ENCODE assay signal across 18 cellular contexts in the genomic region with DNA sequence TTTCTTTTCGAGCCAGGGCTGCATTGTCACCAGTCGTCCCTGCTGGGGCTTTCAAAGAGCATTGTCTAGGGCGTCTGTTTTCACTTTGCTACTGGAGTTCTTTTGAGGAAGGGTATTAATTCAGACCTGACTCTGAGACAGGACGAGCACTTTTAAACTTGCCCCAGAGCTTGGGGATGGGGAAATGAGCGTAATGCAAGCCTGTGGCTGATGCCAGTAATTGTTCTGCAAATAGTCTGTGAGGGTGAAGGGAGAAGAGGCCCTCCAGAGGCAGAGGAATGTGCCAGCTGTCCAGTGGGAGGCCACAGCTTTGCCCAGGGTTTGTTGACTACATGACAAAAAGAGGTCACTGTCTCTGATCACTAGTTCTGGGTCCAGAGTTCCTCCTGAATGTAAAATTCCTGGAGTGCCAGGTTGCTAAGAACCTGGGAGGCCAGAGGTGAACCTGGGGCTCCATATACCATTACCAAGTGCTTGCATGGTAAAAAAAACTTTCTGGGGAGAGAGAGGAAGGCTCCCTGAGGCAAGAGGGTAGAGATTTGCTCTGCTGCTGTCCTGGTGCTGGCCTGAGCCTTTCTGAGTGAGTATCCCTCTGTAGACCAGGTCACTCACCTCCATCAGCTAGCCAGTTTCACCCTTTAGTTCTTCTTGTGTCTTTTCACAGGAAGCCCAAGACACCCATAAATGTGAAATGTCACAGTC. TPM values are rescaled to one million over a fixed set of nuclear protein-coding genes. Genes with fewer than 3 reads are reported as not detected.
DNase-seq lines count a peak whose midpoint lies in the region; ATAC-seq, FAIRE-seq and TF ChIP-seq lines count a peak whose summit lies in the region.
"Had no signal": no experiment of that assay in that cellular context is flagged by ENCODE, and none has a peak within 500 bp of the region (broad histone marks: within the 10 kb centered on the region; RNA-seq: fewer than 3 reads in every experiment).

No MANE protein-coding gene starts in this region.

- peak; percentile 13 for DNase-seq in SIG-M5 treated with dmso at 0.1 percent for 504 hours (lab: John Stamatoyannopoulos, UW; ENCODE audit: unreplicated experiment)
- DNase-seq in SIG-M5 (lab: John Stamatoyannopoulos, UW), result no peak
- no peak for DNase-seq in astrocyte (ENCODE audit: low read depth)
- peak; percentile 9 for DNase-seq in iris pigment epithelial cell (ENCODE audit: low read depth)
- no peak for DNase-seq in activated CD8-positive, alpha-beta T cell treated with anti-CD3 and anti-CD28 coated beads, Interleukin-2, amount 10 ng/mL, durations not matched to agents 7 days and 5 days
- DNase-seq in HT-29 (ENCODE audit: low spot score), result no peak
- no peak for DNase-seq in HPDE6-E6E7 (ENCODE audit: extremely low spot score)
- DNase-seq: activated B cell treated with CpG ODN at 0.5 μM for 24 hours; activated naive CD8-positive, alpha-beta T cell treated with anti-CD3 and anti-CD28 coated beads, Interleukin-2, amount 50 U/mL, for 24 hours; Calu3; dorsolateral prefrontal cortex; left colon; NCI-H510A; SHP77; transverse colon had no signal

- H3K27ac Mint-ChIP-seq in astrocyte (ENCODE audit: unreplicated experiment), result peak overlapping the region; percentile 73
- no peak overlapping the region for H3K27ac Mint-ChIP-seq in activated CD8-positive, alpha-beta T cell treated with anti-CD3 and anti-CD28 coated beads, Interleukin-2, amount 10 ng/mL, durations not matched to agents 7 days and 5 days
- H3K27ac Mint-ChIP-seq: activated B cell treated with CpG ODN at 0.5 μM for 24 hours; activated naive CD8-positive, alpha-beta T cell treated with anti-CD3 and anti-CD28 coated beads, Interleukin-2, amount 50 U/mL, for 24 hours had no signal

- no peaks in the 10 kb centered on the region for H3K4me1 ChIP-seq in astrocyte (ENCODE audit: insufficient read depth, low read length)
- peaks cover 7 to 20% (median 16%) of the 10 kb centered on the region in 3 donors for H3K4me1 ChIP-seq in skeletal muscle tissue (ENCODE audit: control insufficient read depth in 3 of 3, insufficient read depth in 3 of 3, low read length in 3 of 3)
- H3K4me1 ChIP-seq: A549, transverse colon had no signal

- no peak overlapping the region for H3K27ac ChIP-seq in astrocyte (ENCODE audit: low read depth, low read length)
- H3K27ac ChIP-seq in skeletal muscle tissue (ENCODE audit: low read depth, low read length), result peak overlapping the region; percentile 66
- H3K27ac ChIP-seq: A549, transverse colon had no signal

- H3K36me3 ChIP-seq in astrocyte (ENCODE audit: insufficient read depth, low read length), result no peaks in the 10 kb centered on the region
- H3K36me3 ChIP-seq in skeletal muscle tissue (ENCODE audit: control insufficient read depth in 3 of 3, insufficient read depth in 3 of 3, low read length in 3 of 3), result peaks cover 2 to 8% (median 5%) of the 10 kb centered on the region in 3 donors
- H3K36me3 ChIP-seq: transverse colon had no signal

- H3K36me3 Mint-ChIP-seq in astrocyte (ENCODE audit: low read depth, unreplicated experiment), result peaks cover 6% of the 10 kb centered on the region
- H3K36me3 Mint-ChIP-seq in activated CD8-positive, alpha-beta T cell treated with anti-CD3 and anti-CD28 coated beads, Interleukin-2, amount 10 ng/mL, durations not matched to agents 7 days and 5 days (ENCODE audit: low read depth), result no peaks in the 10 kb centered on the region

- no peak overlapping the region for H3K4me3 Mint-ChIP-seq in astrocyte (ENCODE audit: unreplicated experiment)
- H3K4me3 Mint-ChIP-seq in activated CD8-positive, alpha-beta T cell treated with anti-CD3 and anti-CD28 coated beads, Interleukin-2, amount 10 ng/mL, durations not matched to agents 7 days and 5 days, result no peak overlapping the region
- H3K4me3 Mint-ChIP-seq: activated B cell treated with CpG ODN at 0.5 μM for 24 hours; activated naive CD8-positive, alpha-beta T cell treated with anti-CD3 and anti-CD28 coated beads, Interleukin-2, amount 50 U/mL, for 24 hours had no signal

- H3K9me3 ChIP-seq in astrocyte (ENCODE audit: insufficient read depth, low read depth, low read length) (no peaks in the 10 kb centered on the region), skeletal muscle tissue (ENCODE audit: control insufficient read depth in 3 of 3, low read length in 3 of 3) (no peaks in the 10 kb centered on the region)
- H3K9me3 ChIP-seq: A549, transverse colon had no signal

- H3K4me3 ChIP-seq in astrocyte (ENCODE audit: insufficient read depth, low read depth, low read length) (no peak overlapping the region), skeletal muscle tissue (ENCODE audit: low read length in 3 of 3) (no peak overlapping the region)
- H3K4me3 ChIP-seq: A549, dorsolateral prefrontal cortex, transverse colon had no signal

- no peak for FAIRE-seq in astrocyte (lab: Jason Lieb, UNC)
- FAIRE-seq: A549, HTR-8/SVneo had no signal

- no peak overlapping the region for H3K4me2 ChIP-seq in astrocyte (ENCODE audit: low read length)
- H3K4me2 ChIP-seq: A549 had no signal

- no peak overlapping the region for H3K9ac ChIP-seq in astrocyte (ENCODE audit: low read length)
- peak overlapping the region in 1 of 3 donors; percentile 57 for H3K9ac ChIP-seq in skeletal muscle tissue (ENCODE audit: low read depth in 1 of 3, low read length in 3 of 3)

- peaks cover 3% of the 10 kb centered on the region for H3K79me2 ChIP-seq in astrocyte (ENCODE audit: insufficient read depth, low read length)

- CTCF ChIA-PET in activated CD8-positive, alpha-beta T cell treated with anti-CD3 and anti-CD28 coated beads, Interleukin-2, amount 10 ng/mL, durations not matched to agents 7 days and 5 days (lab: Charles Lee), result interaction anchor here (1.4 kb wide), 1 partner anchor 9 kb away, joined by 4 read pairs; no protein-coding TSS in a partner anchor

- H4K20me1 ChIP-seq in astrocyte (ENCODE audit: insufficient read depth, low read length), result peaks cover 41% of the 10 kb centered on the region

- H2AFZ ChIP-seq in astrocyte (ENCODE audit: low read depth, low read length), result no peak overlapping the region

- peaks cover 6% of the 10 kb centered on the region for H3K27me3 Mint-ChIP-seq in astrocyte (ENCODE audit: low read depth, unreplicated experiment)
- no peaks in the 10 kb centered on the region for H3K27me3 Mint-ChIP-seq in activated CD8-positive, alpha-beta T cell treated with anti-CD3 and anti-CD28 coated beads, Interleukin-2, amount 10 ng/mL, durations not matched to agents 7 days and 5 days (ENCODE audit: low read depth)
- H3K27me3 Mint-ChIP-seq: activated B cell treated with CpG ODN at 0.5 μM for 24 hours; activated naive CD8-positive, alpha-beta T cell treated with anti-CD3 and anti-CD28 coated beads, Interleukin-2, amount 50 U/mL, for 24 hours had no signal

- H3K9me3 Mint-ChIP-seq in astrocyte (ENCODE audit: unreplicated experiment), result no peaks in the 10 kb centered on the region
- no peaks in the 10 kb centered on the region for H3K9me3 Mint-ChIP-seq in activated CD8-positive, alpha-beta T cell treated with anti-CD3 and anti-CD28 coated beads, Interleukin-2, amount 10 ng/mL, durations not matched to agents 7 days and 5 days (ENCODE audit: insufficient read depth)
- H3K9me3 Mint-ChIP-seq: activated B cell treated with CpG ODN at 0.5 μM for 24 hours; activated naive CD8-positive, alpha-beta T cell treated with anti-CD3 and anti-CD28 coated beads, Interleukin-2, amount 50 U/mL, for 24 hours had no signal

- no peak for ATAC-seq in activated CD8-positive, alpha-beta T cell treated with anti-CD3 and anti-CD28 coated beads, Interleukin-2, amount 10 ng/mL, durations not matched to agents 7 days and 5 days
- ATAC-seq: A549; activated naive CD8-positive, alpha-beta T cell treated with anti-CD3 and anti-CD28 coated beads, Interleukin-2, amount 50 U/mL, for 24 hours; left colon had no signal

- H3K27me3 ChIP-seq in astrocyte (ENCODE audit: insufficient read depth, low read length) (no peaks in the 10 kb centered on the region), skeletal muscle tissue (ENCODE audit: control insufficient read depth in 3 of 3, insufficient read depth in 3 of 3, low read length in 3 of 3) (no peaks in the 10 kb centered on the region)
- H3K27me3 ChIP-seq: dorsolateral prefrontal cortex, transverse colon had no signal

- POLR2A ChIA-PET in activated CD8-positive, alpha-beta T cell treated with anti-CD3 and anti-CD28 coated beads, Interleukin-2, amount 10 ng/mL, durations not matched to agents 7 days and 5 days (lab: Charles Lee), result no interaction called here

- peaks cover 13% of the 10 kb centered on the region for H3K4me1 Mint-ChIP-seq in astrocyte (ENCODE audit: low read depth, unreplicated experiment)
- no peaks in the 10 kb centered on the region for H3K4me1 Mint-ChIP-seq in activated CD8-positive, alpha-beta T cell treated with anti-CD3 and anti-CD28 coated beads, Interleukin-2, amount 10 ng/mL, durations not matched to agents 7 days and 5 days (ENCODE audit: low read depth)

- TF ChIP-seq CTCF in astrocyte (IDR thresholded peaks at IDR 0.05; ENCODE audit: insufficient read depth, low read depth, low read length), result no peak

RNA-seq across cellular contexts. Expression of a gene that starts 14.8 kb away (rescaled TPM):
- total RNA-seq in astrocyte, result 6.1 and 6.3 TPM in 2 replicates
- 2.6 TPM for total RNA-seq in skeletal muscle tissue
- total RNA-seq in activated CD8-positive, alpha-beta T cell treated with anti-CD3 and anti-CD28 coated beads, Interleukin-2, amount 10 ng/mL, durations not matched to agents 7 days and 5 days, result 10 to 100 TPM; 21.7 to 23.1 TPM
- 16.8 and 22.0 TPM in 2 replicates for total RNA-seq in HT-29 (2014; rRNA removed; shearing (Covaris generic))

RNA-seq across cellular contexts. Expression of a gene that starts 44.5 kb away (rescaled TPM):
- total RNA-seq in astrocyte, result 39.7 and 43.0 TPM in 2 replicates
- 39.1 TPM for total RNA-seq in skeletal muscle tissue
- total RNA-seq in activated CD8-positive, alpha-beta T cell treated with anti-CD3 and anti-CD28 coated beads, Interleukin-2, amount 10 ng/mL, durations not matched to agents 7 days and 5 days, result 10 to 100 TPM; 57.3 to 57.4 TPM
- total RNA-seq in HT-29 (2014; rRNA removed; shearing (Covaris generic)), result 135 and 153 TPM in 2 replicates

Comparison
In these comparisons a context has a peak if more than half of its experiments do, and no peak if none do; other contexts are left out.
1. DNase-seq: peak in SIG-M5 treated with dmso at 0.1 percent for 504 hours (single experiment) and iris pigment epithelial cell (single experiment); none in SIG-M5 (single experiment), astrocyte (single experiment), activated CD8-positive, alpha-beta T cell treated with anti-CD3 and anti-CD28 coated beads, Interleukin-2, amount 10 ng/mL, durations not matched to agents 7 days and 5 days (single experiment), HT-29 (single experiment) and HPDE6-E6E7 (single experiment).